In genomic region chr11:72741429-72741833, GRCh38 we compare ENCODE assay signal across 1 cellular context.
TF ChIP-seq lines count a peak whose summit lies in the region.

No MANE protein-coding gene starts in this region.

TF ChIP-seq in K562, 482 proteins besides CTCF, POLR2A, EP300 and RAD21 (continued from another document and continues in another):
- TF ChIP-seq ETV1 (tag; conservative IDR thresholded peaks at IDR 0.05; ENCODE audit: low read depth), result peak; percentile 65
- peak; percentile 75 for TF ChIP-seq ZNF592 (IDR thresholded peaks at IDR 0.05)
- peak; percentile 73 for TF ChIP-seq NR2C1 (IDR thresholded peaks at IDR 0.05)
- peak; percentile 73 for TF ChIP-seq NR2C1 (tag; IDR thresholded peaks at IDR 0.05)
- TF ChIP-seq ERF (CRISPR knock-in tag; IDR thresholded peaks at IDR 0.05), result peak; percentile 25; the same call in 1 of the 2 replicates
- TF ChIP-seq MYC (IDR thresholded peaks at IDR 0.05; ENCODE audit: low read depth, low read length), result peak; percentile 56; the same call in 1 of the 2 replicates
- no peak for TF ChIP-seq MYC (CRISPR knock-in tag; IDR thresholded peaks at IDR 0.05; ENCODE audit: borderline replicate concordance, low read depth)
- no peak for TF ChIP-seq OTX1 (CRISPR knock-in tag; IDR thresholded peaks at IDR 0.05)
- TF ChIP-seq USF1 (CRISPR knock-in tag; IDR thresholded peaks at IDR 0.05), result peak; percentile 44; the same call in 1 of the 2 replicates
- no peak for TF ChIP-seq ZNF79 (CRISPR knock-in tag; IDR thresholded peaks at IDR 0.05; ENCODE audit: low read depth)
- peak; percentile 42; the same call in 1 of the 2 replicates for TF ChIP-seq CREM (IDR thresholded peaks at IDR 0.05; ENCODE audit: low read depth)
- TF ChIP-seq, protein P1, sequence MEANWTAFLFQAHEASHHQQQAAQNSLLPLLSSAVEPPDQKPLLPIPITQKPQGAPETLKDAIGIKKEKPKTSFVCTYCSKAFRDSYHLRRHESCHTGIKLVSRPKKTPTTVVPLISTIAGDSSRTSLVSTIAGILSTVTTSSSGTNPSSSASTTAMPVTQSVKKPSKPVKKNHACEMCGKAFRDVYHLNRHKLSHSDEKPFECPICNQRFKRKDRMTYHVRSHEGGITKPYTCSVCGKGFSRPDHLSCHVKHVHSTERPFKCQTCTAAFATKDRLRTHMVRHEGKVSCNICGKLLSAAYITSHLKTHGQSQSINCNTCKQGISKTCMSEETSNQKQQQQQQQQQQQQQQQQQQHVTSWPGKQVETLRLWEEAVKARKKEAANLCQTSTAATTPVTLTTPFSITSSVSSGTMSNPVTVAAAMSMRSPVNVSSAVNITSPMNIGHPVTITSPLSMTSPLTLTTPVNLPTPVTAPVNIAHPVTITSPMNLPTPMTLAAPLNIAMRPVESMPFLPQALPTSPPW (CRISPR knock-in tag; IDR thresholded peaks at IDR 0.05), result peak; percentile 86
- no peak for TF ChIP-seq CREB1 (IDR thresholded peaks at IDR 0.05)
- TF ChIP-seq CREB1 (CRISPR knock-in tag; IDR thresholded peaks at IDR 0.05), result no peak
- TF ChIP-seq RNF2 (IDR thresholded peaks at IDR 0.05), result peak; percentile 85; the same call in 1 of the 2 replicates
- TF ChIP-seq ZNF263 (CRISPR knock-in tag; IDR thresholded peaks at IDR 0.05; ENCODE audit: borderline replicate concordance), result peak; percentile 96
- no peak for TF ChIP-seq DMBX1 (CRISPR knock-in tag; IDR thresholded peaks at IDR 0.05; ENCODE audit: borderline replicate concordance)
- TF ChIP-seq ZBTB11 (CRISPR knock-in tag; IDR thresholded peaks at IDR 0.05), result 0 out of 6 replicates have a peak, but pooled peaks of 1 of the 3 experiments have one; percentile 48
- TF ChIP-seq ZBTB7A (IDR thresholded peaks at IDR 0.05; ENCODE audit: borderline replicate concordance, control insufficient read depth, low read depth, low read length), result peak; percentile 87
- TF ChIP-seq CSDE1 (IDR thresholded peaks at IDR 0.05), result no peak
- peak; percentile 83 for TF ChIP-seq ETV5 (CRISPR knock-in tag; IDR thresholded peaks at IDR 0.05; ENCODE audit: low read depth)
- peak; percentile 76 for TF ChIP-seq GABPA (tag; conservative IDR thresholded peaks at IDR 0.05; ENCODE audit: low read depth)
- TF ChIP-seq, protein P2, sequence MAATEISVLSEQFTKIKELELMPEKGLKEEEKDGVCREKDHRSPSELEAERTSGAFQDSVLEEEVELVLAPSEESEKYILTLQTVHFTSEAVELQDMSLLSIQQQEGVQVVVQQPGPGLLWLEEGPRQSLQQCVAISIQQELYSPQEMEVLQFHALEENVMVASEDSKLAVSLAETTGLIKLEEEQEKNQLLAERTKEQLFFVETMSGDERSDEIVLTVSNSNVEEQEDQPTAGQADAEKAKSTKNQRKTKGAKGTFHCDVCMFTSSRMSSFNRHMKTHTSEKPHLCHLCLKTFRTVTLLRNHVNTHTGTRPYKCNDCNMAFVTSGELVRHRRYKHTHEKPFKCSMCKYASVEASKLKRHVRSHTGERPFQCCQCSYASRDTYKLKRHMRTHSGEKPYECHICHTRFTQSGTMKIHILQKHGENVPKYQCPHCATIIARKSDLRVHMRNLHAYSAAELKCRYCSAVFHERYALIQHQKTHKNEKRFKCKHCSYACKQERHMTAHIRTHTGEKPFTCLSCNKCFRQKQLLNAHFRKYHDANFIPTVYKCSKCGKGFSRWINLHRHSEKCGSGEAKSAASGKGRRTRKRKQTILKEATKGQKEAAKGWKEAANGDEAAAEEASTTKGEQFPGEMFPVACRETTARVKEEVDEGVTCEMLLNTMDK (IDR thresholded peaks at IDR 0.05; ENCODE audit: borderline replicate concordance, insufficient read depth, low read depth, low read length, poor library complexity, severe bottlenecking), result peak; percentile 16
- TF ChIP-seq, protein P3, sequence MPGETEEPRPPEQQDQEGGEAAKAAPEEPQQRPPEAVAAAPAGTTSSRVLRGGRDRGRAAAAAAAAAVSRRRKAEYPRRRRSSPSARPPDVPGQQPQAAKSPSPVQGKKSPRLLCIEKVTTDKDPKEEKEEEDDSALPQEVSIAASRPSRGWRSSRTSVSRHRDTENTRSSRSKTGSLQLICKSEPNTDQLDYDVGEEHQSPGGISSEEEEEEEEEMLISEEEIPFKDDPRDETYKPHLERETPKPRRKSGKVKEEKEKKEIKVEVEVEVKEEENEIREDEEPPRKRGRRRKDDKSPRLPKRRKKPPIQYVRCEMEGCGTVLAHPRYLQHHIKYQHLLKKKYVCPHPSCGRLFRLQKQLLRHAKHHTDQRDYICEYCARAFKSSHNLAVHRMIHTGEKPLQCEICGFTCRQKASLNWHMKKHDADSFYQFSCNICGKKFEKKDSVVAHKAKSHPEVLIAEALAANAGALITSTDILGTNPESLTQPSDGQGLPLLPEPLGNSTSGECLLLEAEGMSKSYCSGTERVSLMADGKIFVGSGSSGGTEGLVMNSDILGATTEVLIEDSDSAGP (CRISPR knock-in tag; IDR thresholded peaks at IDR 0.05), result no peak
- TF ChIP-seq JUN (IDR thresholded peaks at IDR 0.05; ENCODE audit: borderline replicate concordance, low read depth, low read length), result 0 out of 2 replicates have a peak, but pooled peaks have one; percentile 37
- no peak for TF ChIP-seq JUN (CRISPR knock-in tag; IDR thresholded peaks at IDR 0.05; ENCODE audit: borderline replicate concordance)
- TF ChIP-seq SPI1 (IDR thresholded peaks at IDR 0.05; ENCODE audit: borderline replicate concordance, low read depth, low read length), result peak; percentile 91
- peak; percentile 63 for TF ChIP-seq ARID1B (IDR thresholded peaks at IDR 0.05)
- peak; percentile 80 to 87; a peak in 3 of 4 replicates for TF ChIP-seq MAZ (CRISPR knock-in tag; conservative IDR thresholded peaks at IDR 0.05 in 1 of 2, IDR thresholded peaks at IDR 0.05 in 1 of 2)
- TF ChIP-seq KDM1A (IDR thresholded peaks at IDR 0.05), result peak; percentile 49 to 70; a peak in 2 of 4 replicates
- TF ChIP-seq RCOR1 (IDR thresholded peaks at IDR 0.05; ENCODE audit: borderline replicate concordance in 1 of 2, low read depth in 2 of 2, low read length in 2 of 2), result peak; percentile 54 to 92
- TF ChIP-seq BHLHE40 (IDR thresholded peaks at IDR 0.05; ENCODE audit: low read length), result peak; percentile 84
- TF ChIP-seq XRCC5 (IDR thresholded peaks at IDR 0.05; ENCODE audit: low read depth, low read length), result 0 out of 2 replicates have a peak, but pooled peaks have one; percentile 80
- 0 out of 2 replicates have a peak, but pooled peaks have one; percentile 44 for TF ChIP-seq GATAD2B (IDR thresholded peaks at IDR 0.05; ENCODE audit: borderline replicate concordance)
- no peak for TF ChIP-seq ZC3H11A (IDR thresholded peaks at IDR 0.05; ENCODE audit: low read depth, low read length)
- TF ChIP-seq, protein P4, sequence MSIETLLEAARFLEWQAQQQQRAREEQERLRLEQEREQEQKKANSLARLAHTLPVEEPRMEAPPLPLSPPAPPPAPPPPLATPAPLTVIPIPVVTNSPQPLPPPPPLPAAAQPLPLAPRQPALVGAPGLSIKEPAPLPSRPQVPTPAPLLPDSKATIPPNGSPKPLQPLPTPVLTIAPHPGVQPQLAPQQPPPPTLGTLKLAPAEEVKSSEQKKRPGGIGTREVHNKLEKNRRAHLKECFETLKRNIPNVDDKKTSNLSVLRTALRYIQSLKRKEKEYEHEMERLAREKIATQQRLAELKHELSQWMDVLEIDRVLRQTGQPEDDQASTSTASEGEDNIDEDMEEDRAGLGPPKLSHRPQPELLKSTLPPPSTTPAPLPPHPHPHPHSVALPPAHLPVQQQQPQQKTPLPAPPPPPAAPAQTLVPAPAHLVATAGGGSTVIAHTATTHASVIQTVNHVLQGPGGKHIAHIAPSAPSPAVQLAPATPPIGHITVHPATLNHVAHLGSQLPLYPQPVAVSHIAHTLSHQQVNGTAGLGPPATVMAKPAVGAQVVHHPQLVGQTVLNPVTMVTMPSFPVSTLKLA (conservative IDR thresholded peaks at IDR 0.05), result peak in 1 of 2 experiments; percentile 67; a peak in 3 of 4 replicates
- 0 out of 2 replicates have a peak, but pooled peaks have one; percentile 19 for TF ChIP-seq TARDBP (IDR thresholded peaks at IDR 0.05)
- TF ChIP-seq E2F6 (IDR thresholded peaks at IDR 0.05; ENCODE audit: borderline replicate concordance in 1 of 2, extremely low read depth in 1 of 2, insufficient read depth in 1 of 2, insufficient read length in 1 of 2, low read depth in 1 of 2, low read length in 1 of 2, poor library complexity in 1 of 2, severe bottlenecking in 1 of 2), result peak in 1 of 2 experiments; percentile 12
- peak; percentile 57 for TF ChIP-seq MAX (CRISPR knock-in tag; IDR thresholded peaks at IDR 0.05)
- TF ChIP-seq GABPB1 (CRISPR knock-in tag; IDR thresholded peaks at IDR 0.05), result peak; percentile 53; the same call in 1 of the 2 replicates
- peak in 1 of 2 experiments; percentile 62; a peak in 1 of 4 replicates for TF ChIP-seq HDAC1 (IDR thresholded peaks at IDR 0.05)
